ENCODE assay signal across 26 cellular contexts in genomic region chr14:100382106-100382455, GRCh38. TPM values are rescaled to one million over a fixed set of nuclear protein-coding genes. Genes with fewer than 3 reads are reported as not detected.
"Had no signal": no experiment of that assay in that cellular context is flagged by ENCODE, and none has a peak within 500 bp of the region (broad histone marks: within the 10 kb centered on the region; RNA-seq: fewer than 3 reads in every experiment).

No MANE protein-coding gene starts in this region.

- H3K36me3 Mint-ChIP-seq: natural killer cell treated with Interleukin-12 subunit alpha and Interleukin-12 subunit beta and Interleukin-15 and Interleukin-18, amount 100 ng/mL, for 72 hours; stimulated activated memory B cell treated with anti-CD40 and anti-IgM and Interleukin-4, amounts not matched to agents 10 μg/mL and 1 μg/mL and 100 μg/mL, for 72 hours had no signal

- H3K36me3 ChIP-seq: brain microvascular endothelial cell had no signal

- H3K27ac ChIP-seq: brain microvascular endothelial cell, left ventricle myocardium inferior, skin epidermis, testis, VCaP had no signal

- H3K4me3 ChIP-seq: left ventricle myocardium inferior, skin epidermis, testis had no signal

- H3K27me3 ChIP-seq: brain microvascular endothelial cell, testis had no signal

- DNase-seq: activated CD4-positive, alpha-beta memory T cell treated with anti-CD3 and anti-CD28 coated beads, Interleukin-2, amount 10 ng/mL, durations not matched to agents 7 days and 5 days; activated CD4-positive, alpha-beta T cell treated with anti-CD3 and anti-CD28 coated beads, Interleukin-2, amount 10 ng/mL, durations not matched to agents 24 days and 14 days; activated gamma-delta T cell treated with Interleukin-2 at 50 U/mL for 16 hours; anterior cingulate cortex; brain microvascular endothelial cell; caudate nucleus; effector CD4-positive, alpha-beta T cell; erythroblast; foreskin melanocyte; glutamatergic neuron; hippocampal formation; left ventricle myocardium inferior; occipital lobe; stimulated activated CD4-positive, alpha-beta T cell treated with anti-CD3 and anti-CD28 coated beads, Interleukin-2, amount 100 ng/mL, for 24 hours; T-cell; testis had no signal

- H3K4me3 Mint-ChIP-seq: activated CD4-positive, alpha-beta memory T cell treated with anti-CD3 and anti-CD28 coated beads, Interleukin-2, amount 10 ng/mL, durations not matched to agents 7 days and 5 days; activated CD4-positive, alpha-beta T cell treated with anti-CD3 and anti-CD28 coated beads, Interleukin-2, amount 10 ng/mL, durations not matched to agents 24 days and 14 days; activated naive CD4-positive, alpha-beta T cell treated with anti-CD3 and anti-CD28 coated beads, Interleukin-2, amount 50 U/mL, for 24 hours; dendritic cell treated with granulocyte-macrophage colony-stimulating factor and Interleukin-4, amounts not matched to agents 40 ng/mL and 50 ng/mL, for 4 days; mesothelial cell of epicardium; natural killer cell treated with Interleukin-12 subunit alpha and Interleukin-12 subunit beta and Interleukin-15 and Interleukin-18, amount 100 ng/mL, for 72 hours; stimulated activated memory B cell treated with anti-CD40 and anti-IgM and Interleukin-4, amounts not matched to agents 10 μg/mL and 1 μg/mL and 100 μg/mL, for 72 hours; T-cell; T-helper 2 cell treated with Interferon-gamma antibody and Interleukin-4, amounts not matched to agents 5 μg/mL and 100 μg/mL, for 36 hours had no signal

- H3K9me3 Mint-ChIP-seq: activated CD4-positive, alpha-beta memory T cell treated with anti-CD3 and anti-CD28 coated beads, Interleukin-2, amount 10 ng/mL, durations not matched to agents 7 days and 5 days; activated CD4-positive, alpha-beta T cell treated with anti-CD3 and anti-CD28 coated beads, Interleukin-2, amount 10 ng/mL, durations not matched to agents 24 days and 14 days; activated naive CD4-positive, alpha-beta T cell treated with anti-CD3 and anti-CD28 coated beads, Interleukin-2, amount 50 U/mL, for 24 hours; dendritic cell treated with granulocyte-macrophage colony-stimulating factor and Interleukin-4, amounts not matched to agents 40 ng/mL and 50 ng/mL, for 4 days; mesothelial cell of epicardium; natural killer cell treated with Interleukin-12 subunit alpha and Interleukin-12 subunit beta and Interleukin-15 and Interleukin-18, amount 100 ng/mL, for 72 hours; stimulated activated memory B cell treated with anti-CD40 and anti-IgM and Interleukin-4, amounts not matched to agents 10 μg/mL and 1 μg/mL and 100 μg/mL, for 72 hours; T-cell; T-helper 2 cell treated with Interferon-gamma antibody and Interleukin-4, amounts not matched to agents 5 μg/mL and 100 μg/mL, for 36 hours had no signal

- H3K27ac Mint-ChIP-seq: activated CD4-positive, alpha-beta memory T cell treated with anti-CD3 and anti-CD28 coated beads, Interleukin-2, amount 10 ng/mL, durations not matched to agents 7 days and 5 days; activated CD4-positive, alpha-beta T cell treated with anti-CD3 and anti-CD28 coated beads, Interleukin-2, amount 10 ng/mL, durations not matched to agents 24 days and 14 days; activated naive CD4-positive, alpha-beta T cell treated with anti-CD3 and anti-CD28 coated beads, Interleukin-2, amount 50 U/mL, for 24 hours; dendritic cell treated with granulocyte-macrophage colony-stimulating factor and Interleukin-4, amounts not matched to agents 40 ng/mL and 50 ng/mL, for 4 days; mesothelial cell of epicardium; natural killer cell treated with Interleukin-12 subunit alpha and Interleukin-12 subunit beta and Interleukin-15 and Interleukin-18, amount 100 ng/mL, for 72 hours; stimulated activated memory B cell treated with anti-CD40 and anti-IgM and Interleukin-4, amounts not matched to agents 10 μg/mL and 1 μg/mL and 100 μg/mL, for 72 hours; T-helper 2 cell treated with Interferon-gamma antibody and Interleukin-4, amounts not matched to agents 5 μg/mL and 100 μg/mL, for 36 hours had no signal

- ATAC-seq: activated CD4-positive, CD25-positive, alpha-beta regulatory T cell treated with anti-CD3 and anti-CD28 coated beads, Interleukin-2, amount 50 U/mL, for 24 hours; natural killer cell treated with Interleukin-12 subunit alpha and Interleukin-12 subunit beta and Interleukin-15 and Interleukin-18, amount 100 ng/mL, for 72 hours; stimulated activated memory B cell treated with anti-CD40 and anti-IgM and Interleukin-4, amounts not matched to agents 10 μg/mL and 1 μg/mL and 100 μg/mL, for 72 hours; T-cell had no signal

- H3K9me3 ChIP-seq: left ventricle myocardium inferior, testis had no signal

RNA-seq across cellular contexts. Expression of gene SLC25A47, which starts 58.9 kb away (rescaled TPM):
- total RNA-seq: activated CD4-positive, alpha-beta memory T cell treated with anti-CD3 and anti-CD28 coated beads, Interleukin-2, amount 10 ng/mL, durations not matched to agents 7 days and 5 days; activated CD4-positive, alpha-beta T cell treated with anti-CD3 and anti-CD28 coated beads, Interleukin-2, amount 10 ng/mL, durations not matched to agents 24 days and 14 days; left ventricle myocardium inferior; mesothelial cell of epicardium; natural killer cell treated with Interleukin-12 subunit alpha and Interleukin-12 subunit beta and Interleukin-15 and Interleukin-18, amount 100 ng/mL, for 72 hours; occipital lobe; ureter had no signal
